16 cellular contexts compared by ENCODE assay signal in genomic region chr11:66369073-66369894, GRCh38. TPM values are rescaled to one million over a fixed set of nuclear protein-coding genes. Genes with fewer than 3 reads are reported as not detected.
DNase-seq lines count a peak whose midpoint lies in the region; ATAC-seq lines count a peak whose summit lies in the region.
"Had no signal": no experiment of that assay in that cellular context is flagged by ENCODE, and none has a peak within 500 bp of the region (broad histone marks: within the 10 kb centered on the region; RNA-seq: fewer than 3 reads in every experiment).

No MANE protein-coding gene starts in this region.

- H3K36me3 ChIP-seq in iPS-20b (ENCODE audit: insufficient read depth, low read depth, low read length), result peaks cover 53% of the 10 kb centered on the region
- H3K36me3 ChIP-seq: uterus had no signal

- no peaks in the 10 kb centered on the region for H3K27me3 Mint-ChIP-seq in activated CD4-positive, alpha-beta memory T cell treated with anti-CD3 and anti-CD28 coated beads for 36 hours

- H3K9me3 Mint-ChIP-seq in activated CD4-positive, alpha-beta memory T cell treated with anti-CD3 and anti-CD28 coated beads for 36 hours, result no peaks in the 10 kb centered on the region
- no peaks in the 10 kb centered on the region for H3K9me3 Mint-ChIP-seq in stimulated activated effector memory CD8-positive, alpha-beta T cell treated with anti-CD3 and anti-CD28 coated beads, Interleukin-12 subunit alpha, Interleukin-12 subunit beta, amount 100 ng/mL, for 72 hours
- H3K9me3 Mint-ChIP-seq: dendritic cell treated with granulocyte-macrophage colony-stimulating factor and Interleukin-4, amounts not matched to agents 40 ng/mL and 50 ng/mL, for 4 days had no signal

- no peaks in the 10 kb centered on the region for H3K27me3 ChIP-seq in right cardiac atrium (ENCODE audit: control insufficient read depth, insufficient read depth)
- H3K27me3 ChIP-seq in iPS-20b (ENCODE audit: insufficient read depth, low read length), result no peaks in the 10 kb centered on the region

- H3K27ac ChIP-seq in right cardiac atrium (ENCODE audit: low read length) (peak overlapping the region; percentile 57), iPS-20b (ENCODE audit: low read length) (no peak overlapping the region)
- H3K27ac ChIP-seq: uterus had no signal

- H3K4me3 ChIP-seq in right cardiac atrium (ENCODE audit: low read length) (no peak overlapping the region), iPS-20b (ENCODE audit: low read length) (peak overlapping the region; percentile 98)
- H3K4me3 ChIP-seq: uterus had no signal

- H3K4me1 ChIP-seq in right cardiac atrium (ENCODE audit: control insufficient read depth, insufficient read depth, low read length), result peaks cover 6% of the 10 kb centered on the region
- H3K4me1 ChIP-seq in iPS-20b (ENCODE audit: insufficient read depth, low read length), result peaks cover 14% of the 10 kb centered on the region

- CTCF ChIA-PET in activated CD4-positive, alpha-beta memory T cell treated with anti-CD3 and anti-CD28 coated beads for 36 hours (lab: Charles Lee), result interaction anchor here (1.2 kb wide), 1 partner anchor 17 kb away, joined by 3 read pairs; no protein-coding TSS in a partner anchor

- no peak overlapping the region for H3K27ac Mint-ChIP-seq in activated CD4-positive, alpha-beta memory T cell treated with anti-CD3 and anti-CD28 coated beads for 36 hours
- no peak overlapping the region for H3K27ac Mint-ChIP-seq in stimulated activated effector memory CD8-positive, alpha-beta T cell treated with anti-CD3 and anti-CD28 coated beads, Interleukin-12 subunit alpha, Interleukin-12 subunit beta, amount 100 ng/mL, for 72 hours
- H3K27ac Mint-ChIP-seq: dendritic cell treated with granulocyte-macrophage colony-stimulating factor and Interleukin-4, amounts not matched to agents 40 ng/mL and 50 ng/mL, for 4 days had no signal

- DNase-seq in right cardiac atrium, result no peak
- no peak for DNase-seq in cardiac septum (ENCODE audit: low spot score)
- no peak for DNase-seq in activated CD4-positive, alpha-beta memory T cell treated with anti-CD3 and anti-CD28 coated beads for 36 hours
- DNase-seq in stimulated activated effector memory CD8-positive, alpha-beta T cell treated with anti-CD3 and anti-CD28 coated beads, Interleukin-12 subunit alpha, Interleukin-12 subunit beta, amount 100 ng/mL, for 72 hours (ENCODE audit: low spot score in 2 of 2), result no peak
- no peak for DNase-seq in anterior cingulate cortex (lab: John Stamatoyannopoulos, UW)
- no peak for DNase-seq in ureter (ENCODE audit: low spot score)
- DNase-seq: foreskin melanocyte, GDM1, mammary epithelial cell, NCI-H1417 treated with DMSO at 0.1 percent for 48 hours, NCI-H748 treated with DMSO at 0.1 percent for 48 hours, uterus had no signal

- ATAC-seq in right cardiac atrium, result no peak
- ATAC-seq in stimulated activated effector memory CD8-positive, alpha-beta T cell treated with anti-CD3 and anti-CD28 coated beads, Interleukin-12 subunit alpha, Interleukin-12 subunit beta, amount 100 ng/mL, for 72 hours, result no peak
- no peak for ATAC-seq in HG03095 (IDR thresholded peaks at IDR 0.05; ENCODE audit: unreplicated experiment)

- intact Hi-C loops in right cardiac atrium (cut with DNase I), result no loop called here
- intact Hi-C loops in cardiac septum (cut with DNase I), result loop anchor here (2.0 kb wide), 1 partner anchor 20 kb away; no protein-coding TSS in a partner anchor
- intact Hi-C loops in activated CD4-positive, alpha-beta memory T cell treated with anti-CD3 and anti-CD28 coated beads for 36 hours (cut with micrococcal nuclease), result no loop called here

- H3K9me3 ChIP-seq in right cardiac atrium (ENCODE audit: control insufficient read depth, low read length) (no peaks in the 10 kb centered on the region), iPS-20b (ENCODE audit: insufficient read depth, low read depth, low read length) (no peaks in the 10 kb centered on the region)
- H3K9me3 ChIP-seq: uterus had no signal

- 83% methylated on average over 25 of the region's 25 CpGs for WGBS in right cardiac atrium

- peak overlapping the region; percentile 98; the same call in 1 of the 2 replicates for H3K9ac ChIP-seq in iPS-20b (ENCODE audit: low read depth, low read length)

- peaks cover 16% of the 10 kb centered on the region for H3K4me1 Mint-ChIP-seq in activated CD4-positive, alpha-beta memory T cell treated with anti-CD3 and anti-CD28 coated beads for 36 hours (ENCODE audit: low read depth)
- peaks cover 24% of the 10 kb centered on the region for H3K4me1 Mint-ChIP-seq in stimulated activated effector memory CD8-positive, alpha-beta T cell treated with anti-CD3 and anti-CD28 coated beads, Interleukin-12 subunit alpha, Interleukin-12 subunit beta, amount 100 ng/mL, for 72 hours

- H3K36me3 Mint-ChIP-seq in activated CD4-positive, alpha-beta memory T cell treated with anti-CD3 and anti-CD28 coated beads for 36 hours, result peaks cover 9% of the 10 kb centered on the region
- peaks cover 15% of the 10 kb centered on the region for H3K36me3 Mint-ChIP-seq in stimulated activated effector memory CD8-positive, alpha-beta T cell treated with anti-CD3 and anti-CD28 coated beads, Interleukin-12 subunit alpha, Interleukin-12 subunit beta, amount 100 ng/mL, for 72 hours

- POLR2A ChIA-PET in activated CD4-positive, alpha-beta memory T cell treated with anti-CD3 and anti-CD28 coated beads for 36 hours (lab: Charles Lee), result no interaction called here

- peak overlapping the region; percentile 83 for H3K4me3 Mint-ChIP-seq in activated CD4-positive, alpha-beta memory T cell treated with anti-CD3 and anti-CD28 coated beads for 36 hours
- H3K4me3 Mint-ChIP-seq in stimulated activated effector memory CD8-positive, alpha-beta T cell treated with anti-CD3 and anti-CD28 coated beads, Interleukin-12 subunit alpha, Interleukin-12 subunit beta, amount 100 ng/mL, for 72 hours, result peak overlapping the region; percentile 76
- H3K4me3 Mint-ChIP-seq: dendritic cell treated with granulocyte-macrophage colony-stimulating factor and Interleukin-4, amounts not matched to agents 40 ng/mL and 50 ng/mL, for 4 days had no signal

RNA-seq across cellular contexts. Expression of gene SLC29A2, which starts 2.3 kb away (rescaled TPM):
- total RNA-seq in right cardiac atrium (10 to 100 TPM; 18.7 to 33.2 (median 30.0) TPM), cardiac septum (8.8 TPM), ureter (13.0 TPM)
- 24.3 TPM for polyA plus RNA-seq in right cardiac atrium
- total RNA-seq in activated CD4-positive, alpha-beta memory T cell treated with anti-CD3 and anti-CD28 coated beads for 36 hours, result 10 to 100 TPM; 10.3 to 10.6 TPM

RNA-seq across cellular contexts. Expression of gene B4GAT1, which starts 21.9 kb away (rescaled TPM):
- total RNA-seq in right cardiac atrium (10 to 100 TPM; 43.9 to 67.1 (median 57.0) TPM), cardiac septum (31.6 TPM), ureter (15.2 TPM)
- 60.2 TPM for polyA plus RNA-seq in right cardiac atrium
- 1 to 10 TPM; 8.2 to 8.3 TPM for total RNA-seq in activated CD4-positive, alpha-beta memory T cell treated with anti-CD3 and anti-CD28 coated beads for 36 hours

RNA-seq across cellular contexts. Expression of gene BRMS1, which starts 24.4 kb away (rescaled TPM):
- total RNA-seq in right cardiac atrium, result 10 to 100 TPM; 12.7 to 19.8 (median 15.0) TPM
- polyA plus RNA-seq in right cardiac atrium, result 26.0 TPM
- total RNA-seq in cardiac septum, result 14.6 TPM
- 10 to 100 TPM; 29.3 to 31.2 TPM for total RNA-seq in activated CD4-positive, alpha-beta memory T cell treated with anti-CD3 and anti-CD28 coated beads for 36 hours
- 25.7 TPM for total RNA-seq in ureter

RNA-seq across cellular contexts. Expression of gene RIN1, which starts 33.0 kb away (rescaled TPM):
- total RNA-seq in right cardiac atrium, result 1 to 10 TPM; 2.0 to 3.8 (median 2.2) TPM
- polyA plus RNA-seq in right cardiac atrium, result 1.6 TPM
- 2.2 TPM for total RNA-seq in cardiac septum
- 1 to 10 TPM; 1.0 to 1.6 TPM for total RNA-seq in activated CD4-positive, alpha-beta memory T cell treated with anti-CD3 and anti-CD28 coated beads for 36 hours
- 16.7 TPM for total RNA-seq in ureter

RNA-seq across cellular contexts. Expression of gene NPAS4, which starts 51.6 kb away (rescaled TPM):
- under 1 TPM; 0.09 to 0.84 (median 0.14) TPM for total RNA-seq in right cardiac atrium
- 0.84 TPM for polyA plus RNA-seq in right cardiac atrium
- total RNA-seq in cardiac septum, result not detected
- not detected for total RNA-seq in activated CD4-positive, alpha-beta memory T cell treated with anti-CD3 and anti-CD28 coated beads for 36 hours
- 1.2 TPM for total RNA-seq in ureter
- total RNA-seq: SK-MEL-5 had no signal
- polyA plus RNA-seq: mammary epithelial cell had no signal
